ENCODE assay signal across 1 cellular context in the genomic region with DNA sequence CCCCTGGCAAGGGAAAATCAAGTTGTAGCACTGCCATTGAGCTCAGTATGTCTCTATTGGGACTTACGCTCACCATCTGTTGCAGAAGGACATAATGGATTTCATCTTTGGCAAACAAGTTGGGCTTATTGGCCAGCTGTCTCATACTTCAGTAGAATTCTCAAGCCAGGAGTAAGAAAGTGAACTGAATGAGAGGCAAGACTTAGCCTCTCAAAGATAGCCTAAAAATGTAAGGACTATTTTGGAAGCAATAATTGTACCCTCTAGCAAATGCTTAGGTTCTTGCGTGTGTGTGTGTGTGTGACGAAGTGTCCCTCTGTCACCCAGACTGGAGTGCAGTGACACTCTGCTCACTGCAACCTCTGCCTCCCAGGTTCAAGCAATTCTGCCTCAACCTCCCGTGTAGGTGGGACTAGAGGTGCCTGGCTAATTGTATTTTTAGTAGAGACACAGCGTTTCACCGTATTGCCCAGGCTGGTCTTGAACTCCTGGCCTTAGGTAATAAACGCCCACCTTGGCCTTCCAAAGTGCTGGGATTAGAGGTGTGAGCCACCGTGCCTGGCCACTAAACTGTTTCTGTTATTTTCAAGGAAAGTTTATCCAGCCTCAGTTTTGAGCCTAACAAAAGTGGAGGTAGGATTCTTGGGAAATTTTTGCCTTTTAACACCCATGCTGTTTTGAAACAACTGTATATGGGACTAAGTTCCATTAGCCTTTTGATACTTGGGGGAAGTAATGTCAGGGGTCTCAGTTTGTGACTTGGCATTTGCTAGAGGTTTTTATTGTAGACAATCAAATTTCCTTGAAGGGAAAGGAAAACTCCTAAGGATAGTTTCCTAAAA.
TF ChIP-seq lines count a peak whose summit lies in the region.

No MANE protein-coding gene starts in this region.

TF ChIP-seq in HCT116, 20 proteins besides CTCF, POLR2A, EP300 and RAD21:
- TF ChIP-seq YY1 (IDR thresholded peaks at IDR 0.05; ENCODE audit: extremely low read depth, insufficient replicate concordance, low read depth, low read length) (no peak), POLR2AphosphoS5 (IDR thresholded peaks at IDR 0.05; ENCODE audit: low read depth, low read length) (peak; percentile 75), ATF3 (IDR thresholded peaks at IDR 0.05) (no peak)
